In the genomic region with DNA sequence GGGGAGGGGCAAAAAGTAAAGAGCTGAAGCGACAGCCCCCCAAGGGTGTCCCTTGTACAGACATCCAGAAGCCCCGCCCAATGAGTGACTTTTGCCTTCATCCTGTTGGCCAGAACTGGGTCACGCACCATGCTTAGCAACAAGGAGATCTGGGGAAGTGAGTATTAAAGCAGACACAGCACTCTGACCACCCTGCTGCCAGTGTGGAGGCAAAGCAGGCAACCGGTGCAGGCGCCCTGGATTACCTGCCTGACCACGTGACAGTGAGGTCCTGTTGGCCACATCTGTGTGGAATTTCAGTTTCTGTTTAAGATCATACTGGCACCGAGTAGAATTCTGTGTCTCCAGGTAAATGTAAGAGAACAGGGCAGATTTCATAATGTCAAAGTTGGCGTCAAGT, we compare ENCODE assay signal across 9 cellular contexts. TPM values are rescaled to one million over a fixed set of nuclear protein-coding genes. Genes with fewer than 3 reads are reported as not detected.
DNase-seq lines count a peak whose midpoint lies in the region; ATAC-seq, FAIRE-seq and TF ChIP-seq lines count a peak whose summit lies in the region.
"Had no signal": no experiment of that assay in that cellular context is flagged by ENCODE, and none has a peak within 500 bp of the region (broad histone marks: within the 10 kb centered on the region; RNA-seq: fewer than 3 reads in every experiment).

No MANE protein-coding gene starts in this region.

- H3K9ac ChIP-seq in K562 (ENCODE audit: insufficient read depth in 1 of 2, low read depth in 2 of 2, low read length in 2 of 2), result no peak overlapping the region

- H4K20me1 ChIP-seq in K562 (replicated peaks; ENCODE audit: control insufficient read depth, insufficient read depth, low read length), result no peaks in the 10 kb centered on the region; the same call in 1 of the 2 replicates

- POLR2A ChIA-PET in K562 (lab: Yijun Ruan, JAX), result no interaction called here

- H3K79me2 ChIP-seq in K562 (ENCODE audit: control insufficient read depth, insufficient read depth, low read length), result no peaks in the 10 kb centered on the region

- H3K9me3 ChIP-seq in K562 (replicated peaks; ENCODE audit: control insufficient read depth, insufficient read depth, low read depth, low read length), result no peaks in the 10 kb centered on the region

- peak; percentile 40 for DNase-seq in GM12864 (ENCODE audit: low read depth)
- DNase-seq in K562 (ENCODE audit: extremely low read depth in 1 of 4, low spot score in 3 of 4), result no peak
- no peak for DNase-seq in naive B cell
- DNase-seq in T1000 (lab: John Stamatoyannopoulos, UW), result no peak
- no peak for DNase-seq in activated naive CD8-positive, alpha-beta T cell treated with anti-CD3 and anti-CD28 coated beads for 36 hours
- DNase-seq in NCI-H524 treated with DMSO at 0.1 percent for 48 hours (lab: John Stamatoyannopoulos, UW), result no peak

- in situ Hi-C loops in K562 (cut with MboI), result no loop called here

- peaks cover 0 to 3% (median 0%) of the 10 kb centered on the region in 7 donors for H3K9me3 Mint-ChIP-seq in naive B cell
- no peaks in the 10 kb centered on the region for H3K9me3 Mint-ChIP-seq in activated naive CD8-positive, alpha-beta T cell treated with anti-CD3 and anti-CD28 coated beads for 36 hours

- TF ChIP-seq EP300 in K562 (IDR thresholded peaks at IDR 0.05; ENCODE audit: low read length), result no peak

- no peaks in the 10 kb centered on the region for H3K36me3 Mint-ChIP-seq in naive B cell
- H3K36me3 Mint-ChIP-seq in activated naive CD8-positive, alpha-beta T cell treated with anti-CD3 and anti-CD28 coated beads for 36 hours, result no peaks in the 10 kb centered on the region

- peaks cover 5 to 21% of the 10 kb centered on the region in 2 experiments; a peak in 4 of 5 replicates for H3K27me3 ChIP-seq in K562 (ENCODE audit: control insufficient read depth in 2 of 2, insufficient read depth in 2 of 2, low read length in 2 of 2)
- H3K27me3 ChIP-seq: cardiac muscle cell had no signal

- CTCF ChIA-PET in K562 (lab: Yijun Ruan, JAX; ENCODE audit: low intra/inter-chr PET ratio), result no interaction called here

- no peaks in the 10 kb centered on the region for H3K27me3 Mint-ChIP-seq in naive B cell
- no peaks in the 10 kb centered on the region for H3K27me3 Mint-ChIP-seq in activated naive CD8-positive, alpha-beta T cell treated with anti-CD3 and anti-CD28 coated beads for 36 hours

- no peak overlapping the region for H3K27ac ChIP-seq in K562 (ENCODE audit: extremely low read depth, low read depth, low read length)
- H3K27ac ChIP-seq: cardiac muscle cell had no signal

- H3K4me3 Mint-ChIP-seq in naive B cell, result peak overlapping the region in 2 of 8 donors; percentile 49 to 76
- no peak overlapping the region for H3K4me3 Mint-ChIP-seq in activated naive CD8-positive, alpha-beta T cell treated with anti-CD3 and anti-CD28 coated beads for 36 hours

- no peak overlapping the region for H2AFZ ChIP-seq in K562 (ENCODE audit: low read depth, low read length)

- H3K4me1 ChIP-seq in K562 (replicated peaks in 1 of 2; ENCODE audit: control insufficient read depth in 2 of 2, insufficient read depth in 2 of 2, low read length in 2 of 2), result peaks cover 0 to 4% of the 10 kb centered on the region in 2 experiments; a peak in 1 of 5 replicates

- H3K4me2 ChIP-seq in K562 (ENCODE audit: insufficient read depth, low read length), result no peak overlapping the region

- TF ChIP-seq RAD21 in K562 (CRISPR knock-in tag; conservative IDR thresholded peaks at IDR 0.05 in 1 of 2, IDR thresholded peaks at IDR 0.05 in 1 of 2), result no peak

- peak overlapping the region in 2 of 6 donors; percentile 70 to 71 for H3K27ac Mint-ChIP-seq in naive B cell
- H3K27ac Mint-ChIP-seq in activated naive CD8-positive, alpha-beta T cell treated with anti-CD3 and anti-CD28 coated beads for 36 hours, result no peak overlapping the region

- ATAC-seq in GM21390 (IDR thresholded peaks at IDR 0.05; ENCODE audit: unreplicated experiment) (peak; percentile 97), HG03520 (IDR thresholded peaks at IDR 0.05; ENCODE audit: unreplicated experiment) (peak; percentile 98), K562 (no peak), naive B cell (ENCODE audit: low read depth in 2 of 2) (peak; percentile 98 to 99)

- no peak for FAIRE-seq in K562 (lab: Jason Lieb, UNC)

- intact Hi-C loops in K562 (cut with micrococcal nuclease), result no loop called here

- H3K4me1 Mint-ChIP-seq in naive B cell, result peaks cover 15 to 23% (median 15%) of the 10 kb centered on the region in 3 donors
- no peaks in the 10 kb centered on the region for H3K4me1 Mint-ChIP-seq in activated naive CD8-positive, alpha-beta T cell treated with anti-CD3 and anti-CD28 coated beads for 36 hours

- 1% methylated on average over 8 of the region's 8 CpGs for WGBS in K562 (ENCODE audit: insufficient coverage, low coverage, missing lambda C conversion rate)

- no peak for TF ChIP-seq CTCF in GM12864 (IDR thresholded peaks at IDR 0.05; ENCODE audit: low read depth, low read length, missing control alignments)
- TF ChIP-seq CTCF in K562 (IDR thresholded peaks at IDR 0.05 in 2 of 3, conservative IDR thresholded peaks at IDR 0.05 in 1 of 3; ENCODE audit: insufficient read depth in 2 of 3, low read depth in 1 of 3, low read length in 3 of 3), result no peak

- H3K4me3 ChIP-seq in GM12864 (ENCODE audit: low read depth, low read length) (no peak overlapping the region), K562 (no peak overlapping the region)
- H3K4me3 ChIP-seq: cardiac muscle cell had no signal

- no TSS peak for BruUV-seq in K562 (replicated peaks; lab: Mats Ljungman, UMichigan)

- H3K36me3 ChIP-seq in K562 (ENCODE audit: control insufficient read depth, insufficient read depth, low read length), result no peaks in the 10 kb centered on the region
- H3K36me3 ChIP-seq: cardiac muscle cell had no signal

- no peaks in the 10 kb centered on the region for H3K9me1 ChIP-seq in K562 (ENCODE audit: control insufficient read depth, insufficient read depth, low read length)

- no peak for TF ChIP-seq POLR2A in K562 (conservative IDR thresholded peaks at IDR 0.05)

TF ChIP-seq in K562, 482 proteins besides CTCF, POLR2A, EP300 and RAD21:
- TF ChIP-seq, protein P1, sequence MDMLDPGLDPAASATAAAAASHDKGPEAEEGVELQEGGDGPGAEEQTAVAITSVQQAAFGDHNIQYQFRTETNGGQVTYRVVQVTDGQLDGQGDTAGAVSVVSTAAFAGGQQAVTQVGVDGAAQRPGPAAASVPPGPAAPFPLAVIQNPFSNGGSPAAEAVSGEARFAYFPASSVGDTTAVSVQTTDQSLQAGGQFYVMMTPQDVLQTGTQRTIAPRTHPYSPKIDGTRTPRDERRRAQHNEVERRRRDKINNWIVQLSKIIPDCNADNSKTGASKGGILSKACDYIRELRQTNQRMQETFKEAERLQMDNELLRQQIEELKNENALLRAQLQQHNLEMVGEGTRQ (CRISPR knock-in tag; IDR thresholded peaks at IDR 0.05), result peak; percentile 21; the same call in 1 of the 2 replicates
- TF ChIP-seq HMG20B (CRISPR knock-in tag; IDR thresholded peaks at IDR 0.05), result no peak

RNA-seq across cellular contexts. Expression of a gene that starts 21.6 kb away (rescaled TPM):
- total RNA-seq in K562 (2011; cell fraction: chromatin; rRNA removed; ENCODE audit: low replicate concordance), result 1.2 and 1.6 TPM in 2 replicates
- total RNA-seq in K562 (2011; cell fraction: nucleolus; rRNA removed), result 2.5 and 3.7 TPM in 2 replicates
- 1.1 and 2.7 TPM in 2 replicates for total RNA-seq in K562 (2011; cell fraction: nucleoplasm; rRNA removed)
- total RNA-seq in K562 (2014; rRNA removed), result 2.0 and 3.2 TPM in 2 replicates
- total RNA-seq in K562 (2014; rRNA removed; fragmentation: Illumina TruSeq; extraction: Trizol), result 0.10 and 0.22 TPM in 2 replicates
- 0.62 and 0.79 TPM in 2 replicates for total RNA-seq in K562 (2015; rRNA removed; fragmentation: Illumina TruSeq; extraction: Trizol)
- 1.7 and 2.8 TPM in 2 replicates for total RNA-seq in K562 (2021)
- 0.47 and 1.5 TPM in 2 replicates for polyA plus RNA-seq in K562 (2011; rRNA removed)
- 1.5 and 2.1 TPM in 2 replicates for polyA plus RNA-seq in K562 (2011; cell fraction: cytosol; rRNA removed)
- 2.0 TPM in 2 replicates for polyA plus RNA-seq in K562 (2011; cell fraction: nucleus; rRNA removed)
- polyA plus RNA-seq in K562 (2012), result 1.5 and 2.9 TPM in 2 replicates
- 0.97 and 2.2 TPM in 2 replicates for polyA plus RNA-seq in K562 (2014; fragmentation: Illumina TruSeq; extraction: Trizol)
- under 1 TPM in 1 of 2 experiments, not detected in 1; 0.04 TPM for polyA plus RNA-seq in K562 (2014; fragmentation: Nextera tagmentation; extraction: Ambion mirVana)
- polyA plus RNA-seq in K562 (2014; rRNA removed), result 1.6 and 2.2 TPM in 2 replicates
- 0.32 and 0.57 TPM in 2 replicates for polyA minus RNA-seq in K562 (2011; rRNA and poly(A)+ RNA removed)
- polyA minus RNA-seq in K562 (2011; cell fraction: cytosol; rRNA and poly(A)+ RNA removed), result 1.4 and 2.1 TPM in 2 replicates
- 1.4 and 1.6 TPM in 2 replicates for polyA minus RNA-seq in K562 (2011; cell fraction: nucleus; rRNA and poly(A)+ RNA removed)
- 100 to 1,000 TPM; 103 to 150 (median 124) TPM for polyA plus RNA-seq in naive B cell (ENCODE audit: low read depth in 6 of 6)
- 100 to 1,000 TPM in 1 of 2 experiments, 10 to 100 TPM in 1; 98.8 to 101 TPM for total RNA-seq in activated naive CD8-positive, alpha-beta T cell treated with anti-CD3 and anti-CD28 coated beads for 36 hours

Comparison
In these comparisons a context has a peak if more than half of its experiments do, and no peak if none do; other contexts are left out.
1. RNA of a gene that starts 21.6 kb away (total RNA-seq): 98.8 to 101 TPM in activated naive CD8-positive, alpha-beta T cell treated with anti-CD3 and anti-CD28 coated beads for 36 hours; 0.10 to 3.7 TPM in K562; every median in the first group is over 10 times any median in the second.